9 cellular contexts compared by ENCODE assay signal in the genomic region with DNA sequence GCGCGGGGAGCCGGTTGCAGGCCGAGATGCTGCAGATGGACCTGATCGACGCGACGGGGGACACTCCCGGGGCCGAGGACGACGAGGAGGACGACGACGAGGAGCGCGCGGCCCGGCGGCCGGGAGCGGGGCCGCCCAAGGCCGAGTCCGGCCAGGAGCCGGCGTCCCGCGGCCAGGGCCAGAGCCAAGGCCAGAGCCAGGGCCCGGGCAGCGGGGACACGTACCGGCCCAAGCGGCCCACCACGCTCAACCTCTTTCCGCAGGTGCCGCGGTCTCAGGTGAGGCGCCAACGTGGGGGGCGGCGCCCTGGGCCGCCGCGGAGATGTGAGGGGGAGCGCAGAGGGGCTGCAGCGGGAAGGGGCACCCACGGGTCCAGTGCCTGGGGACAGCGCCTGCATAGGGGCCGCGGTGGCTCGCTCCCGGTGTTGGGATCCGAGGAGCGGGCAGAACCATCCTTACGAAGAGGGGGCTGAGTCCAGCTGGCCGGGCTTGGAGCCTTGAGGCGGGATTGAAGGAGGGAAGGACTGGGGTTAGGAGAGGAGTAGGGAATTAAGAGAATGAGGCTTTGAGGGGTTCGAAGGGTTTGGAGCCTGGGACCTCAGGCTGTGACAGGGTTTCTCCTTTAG. TPM values are rescaled to one million over a fixed set of nuclear protein-coding genes. Genes with fewer than 3 reads are reported as not detected.
DNase-seq lines count a peak whose midpoint lies in the region; ATAC-seq and TF ChIP-seq lines count a peak whose summit lies in the region.
"Not testable (repeated sequence)": the region's sequence is repeated elsewhere in the genome, so short reads cannot be mapped to it uniquely, and the experiment has no call there.
"Had no signal": no experiment of that assay in that cellular context is flagged by ENCODE, and none has a peak within 500 bp of the region (broad histone marks: within the 10 kb centered on the region; RNA-seq: fewer than 3 reads in every experiment).

No MANE protein-coding gene starts in this region.

- peak overlapping the region; percentile 27 for H3K9ac ChIP-seq in IMR-90 (ENCODE audit: low read depth, low read length)

- 0 out of 2 replicates have a peak overlapping the region, but pooled peaks have one; percentile 4 for H3K14ac ChIP-seq in IMR-90 (replicated peaks; ENCODE audit: low read depth, low read length)

- CTCF ChIA-PET in IMR-90 (lab: Yijun Ruan, JAX), result interaction anchor here (1.5 kb wide), 1 partner anchor 28 kb away, joined by 6 read pairs; no protein-coding TSS in a partner anchor

- ATAC-seq in IMR-90 (ENCODE audit: low read depth), result peak; percentile 40
- peak; percentile 41 for ATAC-seq in body of pancreas
- ATAC-seq in lower lobe of right lung, result peak; percentile 4 to 48
- not testable (repeated sequence) for ATAC-seq in aorta (ENCODE audit: low FRiP score)

- not testable (repeated sequence) for H3K9me1 ChIP-seq in IMR-90 (ENCODE audit: insufficient read depth, low read length)

- peak overlapping the region; percentile 96 for H2AFZ ChIP-seq in IMR-90 (replicated peaks; ENCODE audit: low read length, poor library complexity)

- not testable (repeated sequence) for TF ChIP-seq RAD21 in IMR-90 (IDR thresholded peaks at IDR 0.05; ENCODE audit: low read length)

- in situ Hi-C loops in G401 (cut with HindIII; ENCODE audit: low sequenced_read_pairs); IMR-90 (cut with MboI; ENCODE audit: low sequenced_read_pairs): not testable (repeated sequence)

- not testable (repeated sequence) for H4K8ac ChIP-seq in IMR-90 (ENCODE audit: low read depth in 2 of 2, low read length in 2 of 2)

- peak overlapping the region; percentile 44 for H2AK9ac ChIP-seq in IMR-90 (replicated peaks; ENCODE audit: low read depth, low read length, poor library complexity)

- not testable (repeated sequence) for H3K18ac ChIP-seq in IMR-90 (ENCODE audit: low read depth, low read length)

- H3K4me1 ChIP-seq in IMR-90 (ENCODE audit: control insufficient read depth, insufficient read depth, low read length); aorta (ENCODE audit: control insufficient read depth in 1 of 2, insufficient read depth in 2 of 2, low read length in 2 of 2): not testable (repeated sequence)
- H3K4me1 ChIP-seq in body of pancreas (peaks cover 62% of the 10 kb centered on the region), lower lobe of right lung (peaks cover 17% of the 10 kb centered on the region)

- H3K27me3 ChIP-seq in IMR-90 (ENCODE audit: control insufficient read depth, insufficient read depth, low read length), result peaks cover 23% of the 10 kb centered on the region
- not testable (repeated sequence) for H3K27me3 ChIP-seq in body of pancreas; aorta (ENCODE audit: control insufficient read depth in 1 of 2, insufficient read depth in 2 of 2, low read length in 1 of 2)
- peaks cover 27% of the 10 kb centered on the region for H3K27me3 ChIP-seq in lower lobe of right lung (ENCODE audit: low read depth)

- H3K27ac ChIP-seq in IMR-90 (ENCODE audit: insufficient read depth, low read length), result peak overlapping the region; percentile 3; the same call in 1 of the 2 replicates
- peak overlapping the region; percentile 77 for H3K27ac ChIP-seq in VCaP
- peak overlapping the region; percentile 86 to 93 (median 88) for H3K27ac ChIP-seq in body of pancreas
- H3K27ac ChIP-seq in lower lobe of right lung; aorta (ENCODE audit: low read depth in 1 of 2, low read length in 2 of 2): not testable (repeated sequence)

- not testable (repeated sequence) for H3K79me1 ChIP-seq in IMR-90 (ENCODE audit: low read depth in 1 of 2, low read length in 2 of 2)

- H2BK5ac ChIP-seq in IMR-90 (ENCODE audit: low read depth, low read length, poor library complexity, severe bottlenecking), result not testable (repeated sequence)

- DNase-seq in G401 (ENCODE audit: low spot score), result peak; percentile 34
- DNase-seq in IMR-90; body of pancreas; fibroblast of villous mesenchyme (ENCODE audit: low read depth); lower lobe of right lung; retinal pigment epithelial cell (ENCODE audit: low read depth): not testable (repeated sequence)
- peak in 1 of 2 donors; percentile 78 for DNase-seq in aorta

- H2BK120ac ChIP-seq in IMR-90 (ENCODE audit: low read depth, low read length), result not testable (repeated sequence)

- H2AK5ac ChIP-seq in IMR-90 (ENCODE audit: low read depth, low read length), result not testable (repeated sequence)

- H3K4me3 ChIP-seq in IMR-90 (ENCODE audit: insufficient read depth, low read depth, low read length) (peak overlapping the region; percentile 50), body of pancreas (peak overlapping the region in 1 of 2 donors; percentile 17), fibroblast of villous mesenchyme (ENCODE audit: low read depth, low read length) (peak overlapping the region; percentile 56), lower lobe of right lung (peak overlapping the region; percentile 59), retinal pigment epithelial cell (ENCODE audit: low read length) (peak overlapping the region; percentile 53), aorta (ENCODE audit: low read length in 2 of 2) (peak overlapping the region; percentile 6 to 25)

- not testable (repeated sequence) for H3K9me3 ChIP-seq in IMR-90 (ENCODE audit: control insufficient read depth, insufficient read depth, low read length); body of pancreas; lower lobe of right lung; aorta (ENCODE audit: control insufficient read depth, low read length)

- H3K36me3 ChIP-seq in IMR-90 (ENCODE audit: control insufficient read depth, insufficient read depth, low read length), result peaks cover 15% of the 10 kb centered on the region
- H3K36me3 ChIP-seq in body of pancreas (replicated peaks in 1 of 2; ENCODE audit: insufficient read depth in 1 of 2, low read depth in 2 of 2); lower lobe of right lung; aorta (ENCODE audit: control insufficient read depth in 1 of 2, insufficient read depth in 2 of 2, low read length in 1 of 2): not testable (repeated sequence)

- H4K5ac ChIP-seq in IMR-90 (ENCODE audit: low read depth, low read length), result not testable (repeated sequence)

- H3K56ac ChIP-seq in IMR-90 (ENCODE audit: extremely low read depth, insufficient read depth, low read length), result not testable (repeated sequence)

- TF ChIP-seq POLR2A in IMR-90 (IDR thresholded peaks at IDR 0.05; ENCODE audit: low read depth, low read length), result not testable (repeated sequence)
- peak in 1 of 3 donors; percentile 41 for TF ChIP-seq POLR2A in body of pancreas (IDR thresholded peaks at IDR 0.05)

- peak overlapping the region; percentile 83 for H3K4me2 ChIP-seq in IMR-90 (ENCODE audit: low read depth, low read length)

- H2BK15ac ChIP-seq in IMR-90 (ENCODE audit: low read depth, low read length), result not testable (repeated sequence)

- dilution Hi-C loops in IMR-90 (cut with HindIII; ENCODE audit: low sequenced_read_pairs, unreplicated experiment), result not testable (repeated sequence)

- peak overlapping the region; percentile 65; the same call in 1 of the 2 replicates for H3K23ac ChIP-seq in IMR-90 (ENCODE audit: low read depth, low read length)

- POLR2A ChIA-PET in IMR-90 (lab: Charles Lee; ENCODE audit: unreplicated experiment), result interaction anchor here (0.6 kb wide), 1 partner anchor 395 kb away, joined by 5 read pairs; no protein-coding TSS in a partner anchor

- 10% methylated on average over 3 of the region's 59 CpGs; no CpG with 5 or more reads in 1 of the 2 experiments for WGBS in IMR-90 (ENCODE audit: extremely low coverage in 2 of 2, insufficient read length in 1 of 2), 2 experiments
- WGBS in body of pancreas, 2 donors, result 1 to 2% methylated on average over 14 to 25 of the region's 59 CpGs
- 1 to 2% methylated on average over 15 to 41 of the region's 59 CpGs for WGBS in aorta, 2 donors

- not testable (repeated sequence) for TF ChIP-seq CTCF in IMR-90 (conservative IDR thresholded peaks at IDR 0.05; ENCODE audit: low read depth, low read length); VCaP (conservative IDR thresholded peaks at IDR 0.05); body of pancreas (IDR thresholded peaks at IDR 0.05); fibroblast of villous mesenchyme (IDR thresholded peaks at IDR 0.05; ENCODE audit: insufficient read depth, low read depth, low read length); lower lobe of right lung (IDR thresholded peaks at IDR 0.05); retinal pigment epithelial cell (conservative IDR thresholded peaks at IDR 0.05; ENCODE audit: low read depth, low read length)

- H4K91ac ChIP-seq in IMR-90 (ENCODE audit: insufficient read depth, low read depth, low read length), result not testable (repeated sequence)

- H3K4ac ChIP-seq in IMR-90 (ENCODE audit: low read depth, low read length), result 0 out of 2 replicates have a peak overlapping the region, but pooled peaks have one; percentile 27

- BruUV-seq in IMR-90 (replicated peaks; lab: Mats Ljungman, UMichigan), result not testable (repeated sequence)

- intact Hi-C loops in IMR-90 (cut with micrococcal nuclease); body of pancreas (cut with DNase I); lower lobe of right lung (cut with DNase I); aorta (cut with DNase I): not testable (repeated sequence)

- H2BK20ac ChIP-seq in IMR-90 (ENCODE audit: low read depth, low read length), result not testable (repeated sequence)

- peaks cover 19% of the 10 kb centered on the region for H4K20me1 ChIP-seq in IMR-90 (ENCODE audit: insufficient read depth, low read length)

RNA-seq across cellular contexts. Expression of gene FREY1, which starts 6.8 kb away (rescaled TPM):
- total RNA-seq in G401 (2014; rRNA removed; shearing (Covaris generic)), result 0.24 TPM in 1 of 2 replicates, not detected in the other
- total RNA-seq in IMR-90 (2012; rRNA removed), result 0.83 TPM in 1 of 2 replicates, not detected in the other
- polyA plus RNA-seq in IMR-90 (2012; rRNA removed), result 0.21 and 0.49 TPM in 2 replicates
- polyA plus RNA-seq in IMR-90 (2012; cell fraction: cytosol; rRNA removed), result 0.10 and 0.11 TPM in 2 replicates
- polyA plus RNA-seq in IMR-90 (2012; cell fraction: nucleus; rRNA removed; ENCODE audit: low replicate concordance), result 1.6 and 1.7 TPM in 2 replicates
- 1 to 10 TPM; 2.3 to 8.2 TPM for total RNA-seq in body of pancreas
- 0.43 and 0.64 TPM in 2 replicates for total RNA-seq in fibroblast of villous mesenchyme
- 0.53 TPM for total RNA-seq in lower lobe of right lung
- total RNA-seq in aorta, result under 1 TPM; 0.65 to 0.87 TPM
- not detected for polyA plus RNA-seq in aorta
- total RNA-seq: H4 had no signal

RNA-seq across cellular contexts. Expression of gene MAPK8IP1, which starts 14.8 kb away (rescaled TPM):
- total RNA-seq in G401 (2014; rRNA removed; shearing (Covaris generic)), result 32.5 and 38.5 TPM in 2 replicates
- total RNA-seq in IMR-90 (2012; rRNA removed), result 6.5 and 6.9 TPM in 2 replicates
- 9.6 and 12.4 TPM in 2 replicates for polyA plus RNA-seq in IMR-90 (2012; rRNA removed)
- polyA plus RNA-seq in IMR-90 (2012; cell fraction: cytosol; rRNA removed), result 5.9 and 10.4 TPM in 2 replicates
- polyA plus RNA-seq in IMR-90 (2012; cell fraction: nucleus; rRNA removed; ENCODE audit: low replicate concordance), result 10.5 and 18.3 TPM in 2 replicates
- 10 to 100 TPM; 23.7 to 32.4 TPM for total RNA-seq in body of pancreas
- total RNA-seq in fibroblast of villous mesenchyme, result 6.5 and 6.8 TPM in 2 replicates
- 7.3 TPM for total RNA-seq in lower lobe of right lung
- total RNA-seq in aorta, result 1 to 10 TPM; 6.5 to 7.8 TPM
- polyA plus RNA-seq in aorta, result 1 to 10 TPM; 1.6 to 5.5 TPM

RNA-seq across cellular contexts. Expression of gene PEX16, which starts 17.4 kb away (rescaled TPM):
- 32.5 and 38.8 TPM in 2 replicates for total RNA-seq in G401 (2014; rRNA removed; shearing (Covaris generic))
- total RNA-seq in IMR-90 (2012; rRNA removed), result 15.3 and 17.9 TPM in 2 replicates
- 23.3 and 29.4 TPM in 2 replicates for polyA plus RNA-seq in IMR-90 (2012; rRNA removed)
- 34.1 and 38.2 TPM in 2 replicates for polyA plus RNA-seq in IMR-90 (2012; cell fraction: cytosol; rRNA removed)
- 48.3 and 88.8 TPM in 2 replicates for polyA plus RNA-seq in IMR-90 (2012; cell fraction: nucleus; rRNA removed; ENCODE audit: low replicate concordance)
- 10 to 100 TPM; 29.1 to 41.5 TPM for total RNA-seq in body of pancreas
- total RNA-seq in fibroblast of villous mesenchyme, result 24.6 and 28.3 TPM in 2 replicates
- 22.7 TPM for total RNA-seq in lower lobe of right lung
- total RNA-seq in aorta, result 10 to 100 TPM; 21.4 to 26.9 TPM
- polyA plus RNA-seq in aorta, result 10 to 100 TPM; 17.3 to 49.7 TPM

RNA-seq across cellular contexts. Expression of gene LARGE2, which starts 22.2 kb away (rescaled TPM):
- not detected in 2 replicates for total RNA-seq in G401 (2014; rRNA removed; shearing (Covaris generic))
- total RNA-seq in IMR-90 (2012; rRNA removed) (not detected in 2 replicates), body of pancreas (10 to 100 TPM; 12.2 to 14.5 TPM), fibroblast of villous mesenchyme (not detected in 2 replicates), lower lobe of right lung (5.0 TPM), aorta (under 1 TPM in 1 of 2 donors, not detected in 1; 0.45 TPM)
- polyA plus RNA-seq in IMR-90 (2012; rRNA removed) (0.03 and 0.13 TPM in 2 replicates), aorta (not detected)
- polyA plus RNA-seq in IMR-90 (2012; cell fraction: cytosol; rRNA removed), result 0.10 and 0.16 TPM in 2 replicates
- 0.38 and 0.49 TPM in 2 replicates for polyA plus RNA-seq in IMR-90 (2012; cell fraction: nucleus; rRNA removed; ENCODE audit: low replicate concordance)
- total RNA-seq: H4 had no signal

RNA-seq across cellular contexts. Expression of gene CRY2, which starts 53.0 kb away (rescaled TPM):
- 12.6 and 13.1 TPM in 2 replicates for total RNA-seq in G401 (2014; rRNA removed; shearing (Covaris generic))
- total RNA-seq in IMR-90 (2012; rRNA removed) (12.8 and 13.1 TPM in 2 replicates), body of pancreas (10 to 100 TPM; 24.6 to 65.9 TPM), fibroblast of villous mesenchyme (14.5 and 14.7 TPM in 2 replicates), lower lobe of right lung (62.3 TPM), aorta (10 to 100 TPM; 32.6 to 54.1 TPM)
- polyA plus RNA-seq in IMR-90 (2012; rRNA removed) (10.8 and 12.2 TPM in 2 replicates), aorta (10 to 100 TPM in 1 of 2 donors, 1 to 10 TPM in 1; 6.4 to 23.7 TPM)
- 5.4 and 6.9 TPM in 2 replicates for polyA plus RNA-seq in IMR-90 (2012; cell fraction: cytosol; rRNA removed)
- polyA plus RNA-seq in IMR-90 (2012; cell fraction: nucleus; rRNA removed; ENCODE audit: low replicate concordance), result 33.2 and 38.5 TPM in 2 replicates
